15 cellular contexts compared by ENCODE assay signal in the genomic region with DNA sequence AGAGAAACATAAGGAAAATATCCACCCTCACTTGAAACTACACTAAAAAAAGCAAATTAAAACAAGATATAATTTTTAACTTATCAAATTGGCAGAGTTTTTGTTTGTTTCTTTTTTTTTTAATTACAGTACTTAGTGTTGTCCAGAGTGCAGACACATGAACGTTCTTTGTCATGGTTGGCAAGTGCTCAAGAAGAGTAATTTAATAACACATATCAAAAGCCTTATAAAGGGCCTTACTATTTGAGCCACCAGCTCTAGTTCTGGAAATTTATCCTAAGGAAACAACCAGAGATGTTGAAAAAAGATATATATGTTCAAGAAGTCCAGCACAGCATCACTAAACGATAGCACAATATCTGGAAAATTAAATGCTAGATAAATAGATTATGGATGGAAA.
"Had no signal": no experiment of that assay in that cellular context is flagged by ENCODE, and none has a peak within 500 bp of the region (broad histone marks: within the 10 kb centered on the region; RNA-seq: fewer than 3 reads in every experiment).

No MANE protein-coding gene starts in this region.

- H3K27me3 Mint-ChIP-seq: brain had no signal

- H3K4me3 Mint-ChIP-seq: brain, WTC11 had no signal

- H3K27ac ChIP-seq: gastroesophageal sphincter, left ventricle myocardium inferior, thyroid gland, vagina had no signal

- H3K27me3 ChIP-seq: gastroesophageal sphincter, thyroid gland, vagina had no signal

- ATAC-seq: gastroesophageal sphincter; right cardiac atrium; stimulated activated effector memory CD8-positive, alpha-beta T cell treated with anti-CD3 and anti-CD28 coated beads, Interleukin-12 subunit alpha, Interleukin-12 subunit beta, amount 100 ng/mL, for 72 hours; WTC11 had no signal

- H3K36me3 ChIP-seq: gastroesophageal sphincter, left ventricle myocardium inferior, thyroid gland, vagina had no signal

- H3K4me2 ChIP-seq: smooth muscle cell had no signal

- H3K36me3 Mint-ChIP-seq: WTC11 had no signal

- H3K4me3 ChIP-seq: gastroesophageal sphincter, left ventricle myocardium inferior, smooth muscle cell, thyroid gland, vagina had no signal

- H3K27ac Mint-ChIP-seq: WTC11 had no signal

- H3K9me3 ChIP-seq: gastroesophageal sphincter, left ventricle myocardium inferior, thyroid gland, vagina had no signal

- DNase-seq: activated CD4-positive, alpha-beta T cell treated with anti-CD3 and anti-CD28 coated beads for 48 hours; activated CD8-positive, alpha-beta memory T cell treated with anti-CD3 and anti-CD28 coated beads for 24 hours; activated naive CD4-positive, alpha-beta T cell treated with anti-CD3 and anti-CD28 coated beads, Interleukin-2, amount 50 U/mL, for 16 hours; amniotic stem cell; islet precursor cell; left ventricle myocardium inferior; mesendoderm; right cardiac atrium; thyroid gland had no signal

- H3K9me3 Mint-ChIP-seq: brain; stimulated activated effector memory CD8-positive, alpha-beta T cell treated with anti-CD3 and anti-CD28 coated beads, Interleukin-12 subunit alpha, Interleukin-12 subunit beta, amount 100 ng/mL, for 72 hours; WTC11 had no signal
